In genomic region chr15:70492240-70493177, GRCh38 we compare ENCODE assay signal across 1 cellular context.
A peak's percentile ranks its signal among the peaks of the same experiment; 100 is the strongest.
TF ChIP-seq lines count a peak whose summit lies in the region.

No MANE protein-coding gene starts in this region.

TF ChIP-seq in HEK293, 187 proteins besides CTCF, POLR2A, EP300 and RAD21 (continued from another document and continues in another):
- TF ChIP-seq ZNF26 (tag by site-specific recombination; IDR thresholded peaks at IDR 0.05) (no peak), ZXDB (tag by site-specific recombination; IDR thresholded peaks at IDR 0.05) (peak; percentile 43; the same call in 1 of the 2 replicates), ZNF596 (tag by site-specific recombination; IDR thresholded peaks at IDR 0.05) (no peak), PRDM4 (tag by site-specific recombination; IDR thresholded peaks at IDR 0.05) (no peak), SP3 (tag by site-specific recombination; IDR thresholded peaks at IDR 0.05) (peak; percentile 38; the same call in 1 of the 2 replicates), ZNF785 (tag by site-specific recombination; IDR thresholded peaks at IDR 0.05) (no peak), ZNF837 (tag by site-specific recombination; IDR thresholded peaks at IDR 0.05) (no peak), ZBTB11 (tag by site-specific recombination; conservative IDR thresholded peaks at IDR 0.05; ENCODE audit: low read depth) (no peak), SCRT2 (tag by site-specific recombination; IDR thresholded peaks at IDR 0.05) (no peak), ZBTB20 (tag by site-specific recombination; IDR thresholded peaks at IDR 0.05) (peak; percentile 41; the same call in 1 of the 2 replicates), MYNN (tag by site-specific recombination; IDR thresholded peaks at IDR 0.05; ENCODE audit: borderline replicate concordance) (no peak), ZNF623 (tag by site-specific recombination; IDR thresholded peaks at IDR 0.05) (no peak), ZNF350 (tag by site-specific recombination; IDR thresholded peaks at IDR 0.05) (no peak), BCL11B (tag by site-specific recombination; IDR thresholded peaks at IDR 0.05; ENCODE audit: low read depth) (no peak), KLF8 (tag by site-specific recombination; IDR thresholded peaks at IDR 0.05) (0 out of 2 replicates have a peak, but pooled peaks have one; percentile 14), ZBTB1 (tag by site-specific recombination; IDR thresholded peaks at IDR 0.05) (0 out of 2 replicates have a peak, but pooled peaks have one; percentile 20), ZNF221 (tag by site-specific recombination; IDR thresholded peaks at IDR 0.05; ENCODE audit: borderline replicate concordance) (no peak), GFI1B (tag by site-specific recombination; IDR thresholded peaks at IDR 0.05) (no peak), ZNF391 (tag by site-specific recombination; IDR thresholded peaks at IDR 0.05; ENCODE audit: borderline replicate concordance, low read depth) (peak; percentile 53; the same call in 1 of the 2 replicates), ZNF510 (tag by site-specific recombination; IDR thresholded peaks at IDR 0.05; ENCODE audit: insufficient replicate concordance) (no peak), ZNF580 (tag by site-specific recombination; IDR thresholded peaks at IDR 0.05) (no peak), KLF9 (tag by site-specific recombination; IDR thresholded peaks at IDR 0.05; ENCODE audit: low read depth) (no peak), ZNF501 (tag by site-specific recombination; IDR thresholded peaks at IDR 0.05) (no peak), ZNF23 (tag by site-specific recombination; IDR thresholded peaks at IDR 0.05; ENCODE audit: borderline replicate concordance) (no peak), ZNF366 (tag by site-specific recombination; conservative IDR thresholded peaks at IDR 0.05) (0 out of 2 replicates have a peak, but pooled peaks have one; percentile 10), ZNF555 (tag by site-specific recombination; conservative IDR thresholded peaks at IDR 0.05) (no peak), ZNF416 (tag by site-specific recombination; IDR thresholded peaks at IDR 0.05) (no peak), ZNF791 (tag by site-specific recombination; IDR thresholded peaks at IDR 0.05) (no peak), ZNF248 (tag by site-specific recombination; IDR thresholded peaks at IDR 0.05) (no peak), BCL6B (tag by site-specific recombination; IDR thresholded peaks at IDR 0.05) (no peak), ZNF404 (tag by site-specific recombination; IDR thresholded peaks at IDR 0.05) (no peak), ZNF202 (tag by site-specific recombination; IDR thresholded peaks at IDR 0.05; ENCODE audit: borderline replicate concordance) (no peak), ZNF561 (tag by site-specific recombination; IDR thresholded peaks at IDR 0.05; ENCODE audit: borderline replicate concordance) (no peak), ZNF449 (tag by site-specific recombination; IDR thresholded peaks at IDR 0.05) (no peak; the same call in 1 of the 2 replicates), OVOL3 (tag by site-specific recombination; IDR thresholded peaks at IDR 0.05) (no peak), ZFP69B (tag by site-specific recombination; IDR thresholded peaks at IDR 0.05) (peak; percentile 11), KLF1 (tag by site-specific recombination; IDR thresholded peaks at IDR 0.05) (peak; percentile 78), RBAK (tag by site-specific recombination; IDR thresholded peaks at IDR 0.05) (no peak), BCL11A (tag by site-specific recombination; IDR thresholded peaks at IDR 0.05; ENCODE audit: low read depth) (no peak), GLIS1 (tag by site-specific recombination; IDR thresholded peaks at IDR 0.05) (peak; percentile 99), FEZF1 (tag by site-specific recombination; IDR thresholded peaks at IDR 0.05) (peak; percentile 54), ZNF10 (tag by site-specific recombination; IDR thresholded peaks at IDR 0.05) (no peak), HOXD13 (CRISPR knock-in tag; IDR thresholded peaks at IDR 0.05; ENCODE audit: borderline replicate concordance) (no peak; the same call in 1 of the 2 replicates), ZNF677 (tag by site-specific recombination; IDR thresholded peaks at IDR 0.05) (no peak), ZNF302 (tag by site-specific recombination; IDR thresholded peaks at IDR 0.05; ENCODE audit: low read depth) (no peak), ZNF311 (tag by site-specific recombination; IDR thresholded peaks at IDR 0.05; ENCODE audit: borderline replicate concordance) (no peak), ZNF777 (tag by site-specific recombination; IDR thresholded peaks at IDR 0.05; ENCODE audit: borderline replicate concordance) (no peak), MZF1 (tag by site-specific recombination; IDR thresholded peaks at IDR 0.05; ENCODE audit: borderline replicate concordance) (no peak), ZNF610 (tag by site-specific recombination; IDR thresholded peaks at IDR 0.05; ENCODE audit: borderline replicate concordance) (no peak), ZNF335 (tag by site-specific recombination; conservative IDR thresholded peaks at IDR 0.05) (peak; percentile 70), ZNF433 (tag by site-specific recombination; IDR thresholded peaks at IDR 0.05; ENCODE audit: low read depth) (no peak), ZNF529 (tag by site-specific recombination; IDR thresholded peaks at IDR 0.05; ENCODE audit: insufficient replicate concordance) (no peak), ZBTB21 (tag by site-specific recombination; IDR thresholded peaks at IDR 0.05) (no peak), ZNF658 (tag by site-specific recombination; IDR thresholded peaks at IDR 0.05) (no peak), ZNF843 (tag by site-specific recombination; IDR thresholded peaks at IDR 0.05) (no peak; the same call in 1 of the 2 replicates), GLI4 (tag by site-specific recombination; IDR thresholded peaks at IDR 0.05) (no peak), ZNF707 (tag by site-specific recombination; IDR thresholded peaks at IDR 0.05) (no peak), YY2 (tag by site-specific recombination; IDR thresholded peaks at IDR 0.05) (no peak), KLF7 (tag by site-specific recombination; IDR thresholded peaks at IDR 0.05; ENCODE audit: borderline replicate concordance) (no peak), SP7 (tag by site-specific recombination; IDR thresholded peaks at IDR 0.05) (peak; percentile 92), ZNF830 (tag by site-specific recombination; IDR thresholded peaks at IDR 0.05; ENCODE audit: low read depth) (no peak), ZNF324 (tag by site-specific recombination; IDR thresholded peaks at IDR 0.05) (peak; percentile 61; the same call in 1 of the 2 replicates), ZNF423 (tag by site-specific recombination; IDR thresholded peaks at IDR 0.05) (peak; percentile 79; the same call in 1 of the 2 replicates), ZFP41 (tag by site-specific recombination; IDR thresholded peaks at IDR 0.05; ENCODE audit: borderline replicate concordance) (no peak)
- TF ChIP-seq, protein P1, sequence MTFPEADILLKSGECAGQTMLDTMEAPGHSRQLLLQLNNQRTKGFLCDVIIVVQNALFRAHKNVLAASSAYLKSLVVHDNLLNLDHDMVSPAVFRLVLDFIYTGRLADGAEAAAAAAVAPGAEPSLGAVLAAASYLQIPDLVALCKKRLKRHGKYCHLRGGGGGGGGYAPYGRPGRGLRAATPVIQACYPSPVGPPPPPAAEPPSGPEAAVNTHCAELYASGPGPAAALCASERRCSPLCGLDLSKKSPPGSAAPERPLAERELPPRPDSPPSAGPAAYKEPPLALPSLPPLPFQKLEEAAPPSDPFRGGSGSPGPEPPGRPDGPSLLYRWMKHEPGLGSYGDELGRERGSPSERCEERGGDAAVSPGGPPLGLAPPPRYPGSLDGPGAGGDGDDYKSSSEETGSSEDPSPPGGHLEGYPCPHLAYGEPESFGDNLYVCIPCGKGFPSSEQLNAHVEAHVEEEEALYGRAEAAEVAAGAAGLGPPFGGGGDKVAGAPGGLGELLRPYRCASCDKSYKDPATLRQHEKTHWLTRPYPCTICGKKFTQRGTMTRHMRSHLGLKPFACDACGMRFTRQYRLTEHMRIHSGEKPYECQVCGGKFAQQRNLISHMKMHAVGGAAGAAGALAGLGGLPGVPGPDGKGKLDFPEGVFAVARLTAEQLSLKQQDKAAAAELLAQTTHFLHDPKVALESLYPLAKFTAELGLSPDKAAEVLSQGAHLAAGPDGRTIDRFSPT (tag by site-specific recombination; IDR thresholded peaks at IDR 0.05): peak; percentile 59
- TF ChIP-seq, protein P2, sequence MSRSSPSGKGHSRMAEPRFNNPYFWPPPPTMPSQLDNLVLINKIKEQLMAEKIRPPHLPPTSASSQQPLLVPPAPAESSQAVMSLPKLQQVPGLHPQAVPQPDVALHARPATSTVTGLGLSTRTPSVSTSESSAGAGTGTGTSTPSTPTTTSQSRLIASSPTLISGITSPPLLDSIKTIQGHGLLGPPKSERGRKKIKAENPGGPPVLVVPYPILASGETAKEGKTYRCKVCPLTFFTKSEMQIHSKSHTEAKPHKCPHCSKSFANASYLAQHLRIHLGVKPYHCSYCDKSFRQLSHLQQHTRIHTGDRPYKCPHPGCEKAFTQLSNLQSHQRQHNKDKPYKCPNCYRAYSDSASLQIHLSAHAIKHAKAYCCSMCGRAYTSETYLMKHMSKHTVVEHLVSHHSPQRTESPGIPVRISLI (tag by site-specific recombination; IDR thresholded peaks at IDR 0.05): no peak
